8 cellular contexts compared by ENCODE assay signal in genomic region chr1:145927916-145928647, GRCh38. TPM values are rescaled to one million over a fixed set of nuclear protein-coding genes. Genes with fewer than 3 reads are reported as not detected.
A peak's percentile ranks its signal among the peaks of the same experiment; 100 is the strongest.
DNase-seq lines count a peak whose midpoint lies in the region; ATAC-seq and TF ChIP-seq lines count a peak whose summit lies in the region.

No MANE protein-coding gene starts in this region.

- intact Hi-C loops in mammary epithelial cell (cut with micrococcal nuclease), result loop anchor here (1.0 kb wide), 3 partner anchors 30 to 49 kb away; partner anchors contain the start of genes ANKRD34A, LIX1L and POLR3GL

- H3K9ac ChIP-seq in mammary epithelial cell (ENCODE audit: insufficient read depth, low read length), result peak overlapping the region; percentile 93
- H3K9ac ChIP-seq in mucosa of rectum (ENCODE audit: low read depth in 1 of 2, low read length in 2 of 2), result peak overlapping the region; percentile 81 to 84

- TF ChIP-seq CTCF in HFFc6 (IDR thresholded peaks at IDR 0.05) (no peak), mammary epithelial cell (conservative IDR thresholded peaks at IDR 0.05 in 1 of 2, IDR thresholded peaks at IDR 0.05 in 1 of 2; ENCODE audit: extremely low read depth in 1 of 2, insufficient read depth in 1 of 2, low read depth in 1 of 2, low read length in 2 of 2) (no peak)

- 30% methylated on average over 13 of the region's 20 CpGs for WGBS in mammary epithelial cell (ENCODE audit: low coverage, missing lambda C conversion rate)

- dilution Hi-C loops in mammary epithelial cell (cut with HindIII; ENCODE audit: low sequenced_read_pairs), result no loop called here

- H3K9me3 ChIP-seq in mammary epithelial cell (replicated peaks; ENCODE audit: insufficient read depth, low read length) (no peaks in the 10 kb centered on the region), mucosa of rectum (ENCODE audit: control insufficient read depth in 2 of 2, low read length in 2 of 2) (no peaks in the 10 kb centered on the region)

- CTCF ChIA-PET in mammary epithelial cell (lab: Charles Lee; ENCODE audit: low non-redundant PET), result interaction anchor here (0.6 to 0.8 kb wide), 3 partner anchors 9 to 29 kb away, joined by 4 to 6 read pairs (median 4); partner anchors contain the start of gene PEX11B

- H2AFZ ChIP-seq in ACC112 (ENCODE audit: low read length, unreplicated experiment) (peak overlapping the region; percentile 73), mammary epithelial cell (ENCODE audit: low read depth, low read length) (peak overlapping the region; percentile 90)

- no peaks in the 10 kb centered on the region for H4K20me1 ChIP-seq in mammary epithelial cell (ENCODE audit: insufficient read depth, low read length)

- H3K4me3 Mint-ChIP-seq in HFFc6, result peak overlapping the region; percentile 51

- H3K27ac ChIP-seq in ACC112 (ENCODE audit: low read depth, low read length) (peak overlapping the region; percentile 88), mammary epithelial cell (ENCODE audit: insufficient read depth, low read depth, low read length) (peak overlapping the region; percentile 94), mucosa of rectum (ENCODE audit: low read depth in 2 of 2, low read length in 2 of 2) (peak overlapping the region; percentile 88 to 90)

- H3K4me3 ChIP-seq in ACC112 (ENCODE audit: low read depth, low read length), result peak overlapping the region; percentile 88
- H3K4me3 ChIP-seq in mammary epithelial cell (replicated peaks in 1 of 3; ENCODE audit: insufficient read depth in 1 of 3, low read depth in 2 of 3, low read length in 3 of 3), result peak overlapping the region; percentile 70 to 99 (median 77)
- H3K4me3 ChIP-seq in mucosa of rectum (ENCODE audit: low read length in 2 of 2), result peak overlapping the region; percentile 71 to 97

- peaks cover 7% of the 10 kb centered on the region for H3K4me1 ChIP-seq in ACC112 (ENCODE audit: control insufficient read depth, insufficient read depth, low read length, unreplicated experiment)
- peaks cover 3% of the 10 kb centered on the region for H3K4me1 ChIP-seq in mammary epithelial cell (ENCODE audit: insufficient read depth, low read length)
- H3K4me1 ChIP-seq in mucosa of rectum (ENCODE audit: control insufficient read depth in 2 of 2, insufficient read depth in 2 of 2, low read length in 2 of 2), result peaks cover 9 to 14% of the 10 kb centered on the region in 2 donors

- H3K9me3 Mint-ChIP-seq in HFFc6, result no peaks in the 10 kb centered on the region

- H3K27me3 ChIP-seq in ACC112 (ENCODE audit: insufficient read depth, low read length) (no peaks in the 10 kb centered on the region), mammary epithelial cell (ENCODE audit: insufficient read depth, low read length) (no peaks in the 10 kb centered on the region), mucosa of rectum (ENCODE audit: control insufficient read depth in 2 of 2, insufficient read depth in 2 of 2, low read length in 2 of 2) (no peaks in the 10 kb centered on the region)

- peaks cover 6% of the 10 kb centered on the region; the same call in 1 of the 2 replicates for H3K36me3 Mint-ChIP-seq in HFFc6 (ENCODE audit: low read depth)

- peak overlapping the region; percentile 75 for H3K4me2 ChIP-seq in mammary epithelial cell (ENCODE audit: insufficient read depth, low read depth, low read length)

- no peak for ATAC-seq in HG03354 (IDR thresholded peaks at IDR 0.05; ENCODE audit: poor library complexity, severe bottlenecking, unreplicated experiment)

- H3K4me1 Mint-ChIP-seq in HFFc6 (ENCODE audit: low read depth), result peaks cover 6% of the 10 kb centered on the region

- H3K27ac Mint-ChIP-seq in HFFc6, result no peak overlapping the region; the same call in 1 of the 2 replicates

- TSS peak; percentile 94 for BruUV-seq in mammary epithelial cell (replicated peaks; lab: Mats Ljungman, UMichigan)

- H3K79me2 ChIP-seq in ACC112 (ENCODE audit: control insufficient read depth, insufficient read depth, low read length, unreplicated experiment) (peaks cover 15% of the 10 kb centered on the region), mammary epithelial cell (ENCODE audit: insufficient read depth, low read length) (peaks cover 18% of the 10 kb centered on the region)

- in situ Hi-C loops in mammary epithelial cell (cut with MboI; ENCODE audit: low sequenced_read_pairs in 2 of 2), result no loop called here

- DNase-seq in HFFc6 (no peak), mammary epithelial cell (no peak), NCI-H2171 treated with DMSO at 0.1 percent for 48 hours (lab: John Stamatoyannopoulos, UW) (no peak), epidermal melanocyte (ENCODE audit: insufficient read length, low spot score) (no peak), mucosa of gallbladder (ENCODE audit: low spot score) (no peak)

- H3K36me3 ChIP-seq in ACC112 (ENCODE audit: insufficient read depth, low read length), result peaks cover 13% of the 10 kb centered on the region
- H3K36me3 ChIP-seq in mammary epithelial cell (ENCODE audit: insufficient read depth, low read length), result peaks cover 12% of the 10 kb centered on the region
- H3K36me3 ChIP-seq in mucosa of rectum (ENCODE audit: control insufficient read depth in 2 of 2, insufficient read depth in 2 of 2, low read length in 2 of 2), result peaks cover 7 to 10% of the 10 kb centered on the region in 2 donors

- peaks cover 5% of the 10 kb centered on the region; the same call in 1 of the 2 replicates for H3K27me3 Mint-ChIP-seq in HFFc6 (ENCODE audit: insufficient read depth)

RNA-seq across cellular contexts. Expression of gene RBM8A, which starts 0.8 kb away (rescaled TPM):
- total RNA-seq in HFFc6 (2021; fragmentation: NEBNext Ultra II Directional; extraction: Animal tissue kit (Norgen Biotek cat#: 25700)), result 100 to 1,000 TPM; 135 to 166 (median 157) TPM
- total RNA-seq in mammary epithelial cell, result 100 to 1,000 TPM in 1 of 2 donors, 10 to 100 TPM in 1; 80.2 to 172 TPM
- 172 TPM for polyA plus RNA-seq in mammary epithelial cell
- polyA minus RNA-seq in mammary epithelial cell, result 57.7 TPM
- 99.8 TPM for total RNA-seq in mucosa of gallbladder

RNA-seq across cellular contexts. Expression of gene PEX11B, which starts 9.6 kb away (rescaled TPM):
- total RNA-seq in HFFc6 (2021; fragmentation: NEBNext Ultra II Directional; extraction: Animal tissue kit (Norgen Biotek cat#: 25700)), result 10 to 100 TPM; 30.3 to 41.1 (median 35.6) TPM
- total RNA-seq in mammary epithelial cell, result 10 to 100 TPM; 30.4 to 36.3 TPM
- polyA plus RNA-seq in mammary epithelial cell, result 31.0 TPM
- polyA minus RNA-seq in mammary epithelial cell, result 17.2 TPM
- total RNA-seq in mucosa of gallbladder, result 35.1 TPM

RNA-seq across cellular contexts. Expression of gene ITGA10, which starts 18.2 kb away (rescaled TPM):
- 1 to 10 TPM in 4 of 6 experiments, under 1 TPM in 2; 0.78 to 1.3 (median 1.0) TPM for total RNA-seq in HFFc6 (2021; fragmentation: NEBNext Ultra II Directional; extraction: Animal tissue kit (Norgen Biotek cat#: 25700))
- 1 to 10 TPM; 1.3 to 9.0 TPM for total RNA-seq in mammary epithelial cell
- polyA plus RNA-seq in mammary epithelial cell, result 5.1 TPM
- polyA minus RNA-seq in mammary epithelial cell, result 0.41 TPM
- 3.2 TPM for total RNA-seq in mucosa of gallbladder

RNA-seq across cellular contexts. Expression of gene LIX1L, which starts 29.7 kb away (rescaled TPM):
- total RNA-seq in HFFc6 (2021; fragmentation: NEBNext Ultra II Directional; extraction: Animal tissue kit (Norgen Biotek cat#: 25700)), result 10 to 100 TPM; 51.0 to 59.6 (median 56.1) TPM
- total RNA-seq in mammary epithelial cell, result 10 to 100 TPM; 16.0 TPM
- 22.8 TPM for polyA plus RNA-seq in mammary epithelial cell
- 27.2 TPM for polyA minus RNA-seq in mammary epithelial cell
- 42.9 TPM for total RNA-seq in mucosa of gallbladder

RNA-seq across cellular contexts. Expression of gene ANKRD34A, which starts 36.3 kb away (rescaled TPM):
- total RNA-seq in HFFc6 (2021; fragmentation: NEBNext Ultra II Directional; extraction: Animal tissue kit (Norgen Biotek cat#: 25700)), result 10 to 100 TPM in 3 of 6 experiments, 1 to 10 TPM in 3; 8.1 to 14.9 (median 10.2) TPM
- total RNA-seq in mammary epithelial cell, result 1 to 10 TPM; 1.3 to 1.6 TPM
- polyA plus RNA-seq in mammary epithelial cell, result 1.1 TPM
- 0.21 TPM for polyA minus RNA-seq in mammary epithelial cell
- 3.4 TPM for total RNA-seq in mucosa of gallbladder
